24 cellular contexts compared by ENCODE assay signal in the genomic region with DNA sequence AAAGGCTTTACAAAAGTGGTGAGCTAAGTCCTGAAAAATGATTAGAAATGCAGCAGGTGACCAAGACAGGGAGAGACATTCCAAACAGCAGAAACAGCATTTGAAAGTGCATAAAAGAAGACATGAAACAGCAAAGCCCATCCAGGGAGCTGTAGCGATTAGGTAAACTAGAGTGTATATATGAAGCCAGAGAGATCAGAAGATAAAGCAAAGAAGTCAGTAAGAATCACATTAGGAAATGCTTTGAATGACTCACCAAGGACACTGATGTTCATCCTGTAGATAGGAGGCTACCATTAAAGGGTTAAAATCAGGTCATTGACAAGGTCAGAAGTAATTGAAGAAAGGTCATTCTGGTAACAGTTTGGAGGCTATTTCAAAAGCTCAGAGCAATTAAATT. TPM values are rescaled to one million over a fixed set of nuclear protein-coding genes. Genes with fewer than 3 reads are reported as not detected.
DNase-seq lines count a peak whose midpoint lies in the region; ATAC-seq, FAIRE-seq and TF ChIP-seq lines count a peak whose summit lies in the region.
"Had no signal": no experiment of that assay in that cellular context is flagged by ENCODE, and none has a peak within 500 bp of the region (broad histone marks: within the 10 kb centered on the region; RNA-seq: fewer than 3 reads in every experiment).

No MANE protein-coding gene starts in this region.

- no TSS peak for BruUV-seq in HepG2 (replicated peaks; lab: Mats Ljungman, UMichigan)

- intact Hi-C loops in HepG2 (cut with micrococcal nuclease; ENCODE audit: unreplicated experiment), result no loop called here
- intact Hi-C loops in right lobe of liver (cut with DNase I), result no loop called here

- no peak overlapping the region for H3K23ac ChIP-seq in mesenchymal stem cell (ENCODE audit: low read length in 2 of 2)

- TF ChIP-seq EP300 in HepG2 (IDR thresholded peaks at IDR 0.05; ENCODE audit: low read depth in 2 of 2, low read length in 2 of 2) (no peak), HepG2 (CRISPR knock-in tag; IDR thresholded peaks at IDR 0.05; ENCODE audit: borderline replicate concordance) (no peak)

- no peak overlapping the region for H2BK15ac ChIP-seq in mesenchymal stem cell (ENCODE audit: low read depth, poor library complexity, severe bottlenecking)

- no peak for TF ChIP-seq RAD21 in HepG2 (CRISPR knock-in tag; IDR thresholded peaks at IDR 0.05)

- 27% methylated on average over 1 of the region's 1 CpG for WGBS in HepG2 (ENCODE audit: low lambda C conversion rate)
- 71% methylated on average over 1 of the region's 1 CpG for WGBS in right lobe of liver (ENCODE audit: insufficient coverage, low coverage, low lambda C conversion rate, missing lambda C conversion rate)
- 27% methylated on average over 1 of the region's 1 CpG for WGBS in mesenchymal stem cell
- 67% methylated on average over 1 of the region's 1 CpG for whole genome bisulfite sequencing in smooth muscle cell (ENCODE audit: low lambda C conversion rate)

- H4K91ac ChIP-seq in mesenchymal stem cell (ENCODE audit: low read length), result no peak overlapping the region

- no peak overlapping the region for H3K4me3 Mint-ChIP-seq in CD8-positive, alpha-beta memory T cell
- H3K4me3 Mint-ChIP-seq: CD8-positive, alpha-beta T cell; T-cell had no signal

- H3K4ac ChIP-seq in mesenchymal stem cell (ENCODE audit: low read depth in 1 of 2, low read length in 2 of 2), result no peak overlapping the region

- H2BK12ac ChIP-seq in mesenchymal stem cell (ENCODE audit: low read length in 2 of 2), result no peak overlapping the region

- ATAC-seq in HepG2 (no peak), right lobe of liver (no peak)
- ATAC-seq: CD8-positive, alpha-beta T cell; T-cell had no signal

- no peak for FAIRE-seq in HepG2 (lab: Jason Lieb, UNC)
- FAIRE-seq: GM12891, GM18507 had no signal

- no peaks in the 10 kb centered on the region for H3K9me3 ChIP-seq in HepG2 (ENCODE audit: low read length)
- no peaks in the 10 kb centered on the region for H3K9me3 ChIP-seq in right lobe of liver
- H3K9me3 ChIP-seq in mesenchymal stem cell (ENCODE audit: control insufficient read depth, low read length), result no peaks in the 10 kb centered on the region
- no peaks in the 10 kb centered on the region for H3K9me3 ChIP-seq in CD8-positive, alpha-beta memory T cell (ENCODE audit: low read length)
- no peaks in the 10 kb centered on the region for H3K9me3 ChIP-seq in smooth muscle cell (replicated peaks; ENCODE audit: low read depth)
- H3K9me3 ChIP-seq: BLaER1, HAP-1, MG63, SJSA1 had no signal

- DNase-seq in HepG2 (ENCODE audit: low spot score) (no peak), right lobe of liver (no peak), amniotic epithelial cell (ENCODE audit: low read depth) (peak; percentile 73), mesenchymal stem cell (peak; percentile 77), brain microvascular endothelial cell (no peak), DMS114 treated with DMSO at 0.1 percent for 48 hours (lab: John Stamatoyannopoulos, UW; ENCODE audit: unreplicated experiment) (no peak), smooth muscle cell (lab: John Stamatoyannopoulos, UW; ENCODE audit: unreplicated experiment) (no peak)
- DNase-seq in CD8-positive, alpha-beta memory T cell, result no peak
- DNase-seq: 8988T; CD8-positive, alpha-beta T cell; DND-41; GF-D8; KG1; MG63; NCI-H1417 treated with DMSO at 0.1 percent for 48 hours; NCI-H2029 treated with DMSO at 0.1 percent for 48 hours; NCI-H446 treated with DMSO at 0.1 percent for 48 hours; T-cell had no signal

- TF ChIP-seq CTCF in HepG2 (CRISPR knock-in tag; IDR thresholded peaks at IDR 0.05), result no peak
- TF ChIP-seq CTCF in right lobe of liver (IDR thresholded peaks at IDR 0.05), result no peak
- no peak for TF ChIP-seq CTCF in brain microvascular endothelial cell (IDR thresholded peaks at IDR 0.05; ENCODE audit: low read depth, low read length, missing control alignments)
- TF ChIP-seq CTCF in smooth muscle cell (IDR thresholded peaks at IDR 0.05; ENCODE audit: borderline replicate concordance, insufficient read depth, poor library complexity, severe bottlenecking), result no peak

- H4K20me1 ChIP-seq in HepG2 (ENCODE audit: insufficient read depth, low read length), result no peaks in the 10 kb centered on the region
- H4K20me1 ChIP-seq in smooth muscle cell (ENCODE audit: low read depth), result no peaks in the 10 kb centered on the region
- H4K20me1 ChIP-seq: BLaER1 had no signal

- H3K79me1 ChIP-seq in mesenchymal stem cell (replicated peaks; ENCODE audit: low read length, poor library complexity, severe bottlenecking), result no peaks in the 10 kb centered on the region

- H3F3A ChIP-seq in smooth muscle cell (ENCODE audit: low read depth), result no peaks in the 10 kb centered on the region

- H3K4me1 ChIP-seq in HepG2 (ENCODE audit: insufficient read depth, low read length) (peaks cover 83% of the 10 kb centered on the region), right lobe of liver (peaks cover 0 to 5% (median 0%) of the 10 kb centered on the region in 4 donors), mesenchymal stem cell (ENCODE audit: control insufficient read depth, insufficient read depth, low read depth, low read length) (no peaks in the 10 kb centered on the region), smooth muscle cell (ENCODE audit: low read depth) (no peaks in the 10 kb centered on the region)
- H3K4me1 ChIP-seq in CD8-positive, alpha-beta memory T cell (ENCODE audit: insufficient read depth, low read length), result no peaks in the 10 kb centered on the region
- H3K4me1 ChIP-seq: BLaER1, HAP-1, SJSA1 had no signal

- H3K27me3 Mint-ChIP-seq in CD8-positive, alpha-beta memory T cell, result peaks cover 9 to 17% of the 10 kb centered on the region in 2 donors

- in situ Hi-C loops in HepG2 (cut with HindIII; ENCODE audit: extremely low pct_ligation_motif_present, low pct_unique_long_range_greater_than_20kb) (no loop called here), brain microvascular endothelial cell (cut with HindIII; ENCODE audit: low pct_ligation_motif_present, low sequenced_read_pairs) (no loop called here)

- no peak overlapping the region for H3K18ac ChIP-seq in mesenchymal stem cell (ENCODE audit: low read depth in 1 of 2, low read length in 2 of 2)

- H3K14ac ChIP-seq in mesenchymal stem cell (ENCODE audit: low read length in 2 of 2), result no peak overlapping the region

- H2BK120ac ChIP-seq in mesenchymal stem cell (ENCODE audit: low read depth, low read length), result no peak overlapping the region

- H3K4me3 ChIP-seq in HepG2 (replicated peaks in 1 of 3; ENCODE audit: insufficient read depth in 1 of 3, low read depth in 2 of 3, low read length in 3 of 3), result no peak overlapping the region
- H3K4me3 ChIP-seq in right lobe of liver, result no peak overlapping the region
- no peak overlapping the region for H3K4me3 ChIP-seq in mesenchymal stem cell (ENCODE audit: insufficient read depth in 1 of 2, low read depth in 1 of 2, low read length in 2 of 2)
- no peak overlapping the region for H3K4me3 ChIP-seq in brain microvascular endothelial cell (ENCODE audit: low read depth, low read length)
- H3K4me3 ChIP-seq in CD8-positive, alpha-beta memory T cell (ENCODE audit: low read length), result no peak overlapping the region
- H3K4me3 ChIP-seq in smooth muscle cell, result no peak overlapping the region
- H3K4me3 ChIP-seq: BLaER1, HAP-1, MG63, SJSA1 had no signal

- H3K27ac ChIP-seq in HepG2 (ENCODE audit: extremely low read length, insufficient read depth, low read length) (no peak overlapping the region), right lobe of liver (no peak overlapping the region), mesenchymal stem cell (ENCODE audit: low read length, poor library complexity, severe bottlenecking) (no peak overlapping the region), brain microvascular endothelial cell (no peak overlapping the region), smooth muscle cell (ENCODE audit: low read depth) (no peak overlapping the region)
- H3K27ac ChIP-seq in CD8-positive, alpha-beta memory T cell (ENCODE audit: low read depth, low read length), result no peak overlapping the region
- H3K27ac ChIP-seq: BLaER1, HL-60, SJSA1 had no signal

- CTCF ChIA-PET in HepG2 (lab: Yijun Ruan, JAX; ENCODE audit: low intra/inter-chr PET ratio, low total read pairs), result no interaction called here
- CTCF ChIA-PET in CD8-positive, alpha-beta memory T cell (lab: Charles Lee), result interaction anchor here (0.9 kb wide), 1 partner anchor 10 kb away, joined by 3 read pairs; no protein-coding TSS in a partner anchor

- H3K79me2 ChIP-seq in HepG2 (ENCODE audit: insufficient read depth, low read length) (no peaks in the 10 kb centered on the region), smooth muscle cell (ENCODE audit: low read depth) (no peaks in the 10 kb centered on the region)

- H2AFZ ChIP-seq in HepG2 (ENCODE audit: low read length) (no peak overlapping the region), mesenchymal stem cell (ENCODE audit: low read depth, low read length) (no peak overlapping the region), smooth muscle cell (ENCODE audit: low read depth) (no peak overlapping the region)

- H3K36me3 ChIP-seq in HepG2 (replicated peaks in 1 of 2; ENCODE audit: control insufficient read depth in 1 of 2, insufficient read depth in 2 of 2, low read length in 2 of 2), result no peaks in the 10 kb centered on the region
- H3K36me3 ChIP-seq in right lobe of liver, result no peaks in the 10 kb centered on the region
- no peaks in the 10 kb centered on the region for H3K36me3 ChIP-seq in mesenchymal stem cell (ENCODE audit: control insufficient read depth in 1 of 2, insufficient read depth in 2 of 2, low read depth in 1 of 2, low read length in 2 of 2)
- no peaks in the 10 kb centered on the region for H3K36me3 ChIP-seq in brain microvascular endothelial cell (replicated peaks)
- no peaks in the 10 kb centered on the region for H3K36me3 ChIP-seq in CD8-positive, alpha-beta memory T cell (ENCODE audit: insufficient read depth, low read length)
- no peaks in the 10 kb centered on the region for H3K36me3 ChIP-seq in smooth muscle cell (ENCODE audit: low read depth)
- H3K36me3 ChIP-seq: BLaER1, HAP-1, MG63, SJSA1 had no signal

- POLR2A ChIA-PET in HepG2 (lab: Yijun Ruan, JAX), result interaction anchor here (0.5 to 1.1 kb wide), 2 partner anchors 18 to 38 kb away, joined by 3 to 4 read pairs; partner anchors contain the start of gene NUDT7
- POLR2A ChIA-PET in CD8-positive, alpha-beta memory T cell (lab: Charles Lee), result no interaction called here

- H4K8ac ChIP-seq in mesenchymal stem cell (ENCODE audit: low read length), result no peak overlapping the region

- H3K9me3 Mint-ChIP-seq in CD8-positive, alpha-beta memory T cell, result no peaks in the 10 kb centered on the region
- H3K9me3 Mint-ChIP-seq: CD8-positive, alpha-beta T cell; T-cell had no signal

- no peak overlapping the region for H3K9ac ChIP-seq in HepG2 (ENCODE audit: insufficient read depth, low read depth, low read length)
- no peak overlapping the region for H3K9ac ChIP-seq in mesenchymal stem cell (ENCODE audit: low read length)
- no peak overlapping the region for H3K9ac ChIP-seq in smooth muscle cell (ENCODE audit: low read depth)
- H3K9ac ChIP-seq: BLaER1 had no signal

- no peak for TF ChIP-seq POLR2A in HepG2 (IDR thresholded peaks at IDR 0.05; ENCODE audit: insufficient read depth in 1 of 2, low read depth in 2 of 2, low read length in 2 of 2)
- TF ChIP-seq POLR2A in right lobe of liver (IDR thresholded peaks at IDR 0.05), result no peak

- H3K4me1 Mint-ChIP-seq in CD8-positive, alpha-beta memory T cell, result no peaks in the 10 kb centered on the region
- H3K4me1 Mint-ChIP-seq: T-cell had no signal

- H3K27me3 ChIP-seq in HepG2 (ENCODE audit: control insufficient read depth in 1 of 2, insufficient read depth in 2 of 2, low read length in 2 of 2) (no peaks in the 10 kb centered on the region), right lobe of liver (no peaks in the 10 kb centered on the region), mesenchymal stem cell (ENCODE audit: control insufficient read depth in 1 of 2, insufficient read depth in 1 of 2, low read length in 2 of 2) (no peaks in the 10 kb centered on the region), brain microvascular endothelial cell (replicated peaks) (no peaks in the 10 kb centered on the region), smooth muscle cell (ENCODE audit: low read depth) (no peaks in the 10 kb centered on the region)
- no peaks in the 10 kb centered on the region for H3K27me3 ChIP-seq in CD8-positive, alpha-beta memory T cell (ENCODE audit: insufficient read depth, low read length, poor library complexity, severe bottlenecking)
- H3K27me3 ChIP-seq: BLaER1, MG63, SJSA1 had no signal

- no peak overlapping the region for H2AK5ac ChIP-seq in mesenchymal stem cell (ENCODE audit: low read length, severe bottlenecking)

- H3K36me3 Mint-ChIP-seq in CD8-positive, alpha-beta memory T cell, result no peaks in the 10 kb centered on the region
- H3K36me3 Mint-ChIP-seq: CD8-positive, alpha-beta T cell; T-cell had no signal

- H2BK5ac ChIP-seq in mesenchymal stem cell (ENCODE audit: low read depth, low read length, poor library complexity, severe bottlenecking), result no peak overlapping the region

- H3K27ac Mint-ChIP-seq in CD8-positive, alpha-beta memory T cell, result no peak overlapping the region
- H3K27ac Mint-ChIP-seq: CD8-positive, alpha-beta T cell; T-cell had no signal

- H3K4me2 ChIP-seq in HepG2 (ENCODE audit: low read depth, low read length) (no peak overlapping the region), mesenchymal stem cell (ENCODE audit: low read length, poor library complexity, severe bottlenecking) (no peak overlapping the region), smooth muscle cell (no peak overlapping the region)
- H3K4me2 ChIP-seq: BLaER1 had no signal

RNA-seq across cellular contexts. Expression of gene VAT1L, which starts 27.6 kb away (rescaled TPM):
- total RNA-seq in HepG2 (2016; rRNA removed; fragmentation: Illumina TruSeq; extraction: Trizol) (not detected in 2 replicates), right lobe of liver (under 1 TPM in 5 of 6 experiments, not detected in 1; 0.19 to 0.64 (median 0.51) TPM), smooth muscle cell (4.8 and 5.4 TPM in 2 replicates)
- not detected in 2 replicates for total RNA-seq in HepG2 (2016; cell fraction: cytosol; rRNA removed; fragmentation: Illumina TruSeq; extraction: Trizol; ENCODE audit: low read depth)
- total RNA-seq in HepG2 (2016; cell fraction: insoluble cytoplasmic fraction; rRNA removed; fragmentation: Illumina TruSeq; extraction: Trizol), result not detected in 2 replicates
- total RNA-seq in HepG2 (2016; cell fraction: membrane; rRNA removed; fragmentation: Illumina TruSeq; extraction: Trizol), result not detected in 2 replicates
- total RNA-seq in HepG2 (2016; cell fraction: nucleus; rRNA removed; fragmentation: Illumina TruSeq; extraction: Trizol), result not detected in 2 replicates
- polyA plus RNA-seq in HepG2 (2011; rRNA removed) (not detected in 2 replicates), smooth muscle cell (2.5 and 4.0 TPM in 2 replicates)
- 0.01 TPM in 1 of 2 replicates, not detected in the other for polyA plus RNA-seq in HepG2 (2011; cell fraction: cytosol; rRNA removed)
- not detected in 2 replicates for polyA plus RNA-seq in HepG2 (2011; cell fraction: nucleus; rRNA removed)
- not detected in 2 replicates for polyA plus RNA-seq in HepG2 (2012)
- polyA plus RNA-seq in HepG2 (2016; cell fraction: cytosol; fragmentation: Illumina TruSeq; extraction: Trizol; ENCODE audit: low read depth), result not detected in 2 replicates
- not detected in 2 replicates for polyA plus RNA-seq in HepG2 (2016; cell fraction: insoluble cytoplasmic fraction; fragmentation: Illumina TruSeq; extraction: Trizol; ENCODE audit: low read depth)
- polyA plus RNA-seq in HepG2 (2016; cell fraction: membrane; fragmentation: Illumina TruSeq; extraction: Trizol; ENCODE audit: low read depth), result not detected in 2 replicates
- not detected in 2 replicates for polyA plus RNA-seq in HepG2 (2016; cell fraction: nucleus; fragmentation: Illumina TruSeq; extraction: Trizol; ENCODE audit: insufficient read depth, low read depth)
- not detected in 2 replicates for polyA minus RNA-seq in HepG2 (2011; rRNA and poly(A)+ RNA removed; ENCODE audit: low replicate concordance)
- not detected in 2 replicates for polyA minus RNA-seq in HepG2 (2011; cell fraction: cytosol; rRNA and poly(A)+ RNA removed)
- polyA minus RNA-seq in HepG2 (2011; cell fraction: nucleus; rRNA and poly(A)+ RNA removed), result not detected in 2 replicates
- polyA plus RNA-seq in mesenchymal stem cell (2013, experiment 1 of 2), result 25.8 TPM
- 25.4 TPM for polyA plus RNA-seq in mesenchymal stem cell (2013, experiment 2 of 2)
- total RNA-seq in CD8-positive, alpha-beta memory T cell, result not detected
- polyA plus RNA-seq in CD8-positive, alpha-beta memory T cell, result not detected
- total RNA-seq: CD8-positive, alpha-beta T cell had no signal

RNA-seq across cellular contexts. Expression of gene NUDT7, which starts 38.5 kb away (rescaled TPM):
- total RNA-seq in HepG2 (2016; rRNA removed; fragmentation: Illumina TruSeq; extraction: Trizol), result 14.3 and 17.8 TPM in 2 replicates
- total RNA-seq in HepG2 (2016; cell fraction: cytosol; rRNA removed; fragmentation: Illumina TruSeq; extraction: Trizol; ENCODE audit: low read depth), result 3.7 and 3.8 TPM in 2 replicates
- 15.0 and 20.1 TPM in 2 replicates for total RNA-seq in HepG2 (2016; cell fraction: insoluble cytoplasmic fraction; rRNA removed; fragmentation: Illumina TruSeq; extraction: Trizol)
- total RNA-seq in HepG2 (2016; cell fraction: membrane; rRNA removed; fragmentation: Illumina TruSeq; extraction: Trizol), result 8.1 and 8.5 TPM in 2 replicates
- total RNA-seq in HepG2 (2016; cell fraction: nucleus; rRNA removed; fragmentation: Illumina TruSeq; extraction: Trizol), result 6.4 and 7.9 TPM in 2 replicates
- polyA plus RNA-seq in HepG2 (2011; rRNA removed), result 18.0 and 23.9 TPM in 2 replicates
- polyA plus RNA-seq in HepG2 (2011; cell fraction: cytosol; rRNA removed), result 17.5 and 22.7 TPM in 2 replicates
- polyA plus RNA-seq in HepG2 (2011; cell fraction: nucleus; rRNA removed), result 5.7 and 8.9 TPM in 2 replicates
- polyA plus RNA-seq in HepG2 (2012), result 16.3 and 22.7 TPM in 2 replicates
- 4.7 and 5.5 TPM in 2 replicates for polyA plus RNA-seq in HepG2 (2016; cell fraction: cytosol; fragmentation: Illumina TruSeq; extraction: Trizol; ENCODE audit: low read depth)
- 26.0 and 26.5 TPM in 2 replicates for polyA plus RNA-seq in HepG2 (2016; cell fraction: insoluble cytoplasmic fraction; fragmentation: Illumina TruSeq; extraction: Trizol; ENCODE audit: low read depth)
- 10.6 and 12.1 TPM in 2 replicates for polyA plus RNA-seq in HepG2 (2016; cell fraction: membrane; fragmentation: Illumina TruSeq; extraction: Trizol; ENCODE audit: low read depth)
- 15.7 and 19.3 TPM in 2 replicates for polyA plus RNA-seq in HepG2 (2016; cell fraction: nucleus; fragmentation: Illumina TruSeq; extraction: Trizol; ENCODE audit: insufficient read depth, low read depth)
- 12.6 and 34.2 TPM in 2 replicates for polyA minus RNA-seq in HepG2 (2011; rRNA and poly(A)+ RNA removed; ENCODE audit: low replicate concordance)
- polyA minus RNA-seq in HepG2 (2011; cell fraction: cytosol; rRNA and poly(A)+ RNA removed), result 8.9 and 11.2 TPM in 2 replicates
- 6.8 and 11.7 TPM in 2 replicates for polyA minus RNA-seq in HepG2 (2011; cell fraction: nucleus; rRNA and poly(A)+ RNA removed)
- 10 to 100 TPM; 24.6 to 35.0 (median 29.5) TPM for total RNA-seq in right lobe of liver
- polyA plus RNA-seq in mesenchymal stem cell (2013, experiment 1 of 2), result 9.6 TPM
- 9.8 TPM for polyA plus RNA-seq in mesenchymal stem cell (2013, experiment 2 of 2)
- total RNA-seq in CD8-positive, alpha-beta memory T cell, result 1 to 10 TPM; 4.4 to 4.5 TPM
- polyA plus RNA-seq in CD8-positive, alpha-beta memory T cell, result 18.0 TPM
- total RNA-seq in smooth muscle cell, result 2.8 and 3.3 TPM in 2 replicates
- 4.6 and 5.6 TPM in 2 replicates for polyA plus RNA-seq in smooth muscle cell

Comparison
In these comparisons a context has a peak if more than half of its experiments do, and no peak if none do; other contexts are left out.
1. DNase-seq: peak in amniotic epithelial cell (single experiment) and mesenchymal stem cell (single experiment); none in HepG2 (single experiment), right lobe of liver (0 of 3), brain microvascular endothelial cell (single experiment), CD8-positive, alpha-beta memory T cell (0 of 5), DMS114 treated with DMSO at 0.1 percent for 48 hours (single experiment) and smooth muscle cell (single experiment).